ENCODE assay signal across 8 cellular contexts in genomic region chr13:45310341-45311138, GRCh38. TPM values are rescaled to one million over a fixed set of nuclear protein-coding genes. Genes with fewer than 3 reads are reported as not detected.
DNase-seq lines count a peak whose midpoint lies in the region; ATAC-seq and TF ChIP-seq lines count a peak whose summit lies in the region.

No MANE protein-coding gene starts in this region.

- no peak for TF ChIP-seq POLR2A in breast epithelium (IDR thresholded peaks at IDR 0.05)

- peaks cover 14% of the 10 kb centered on the region for H3K27me3 Mint-ChIP-seq in nephron (ENCODE audit: low read depth)

- H3K4me3 ChIP-seq in HL-60 (replicated peaks; ENCODE audit: insufficient read depth, low read length) = peak overlapping the region; percentile 42
- peak overlapping the region; percentile 40 to 70 (median 51) for H3K4me3 ChIP-seq in breast epithelium
- no peak overlapping the region for H3K4me3 ChIP-seq in HAP-1

- peak overlapping the region in 2 of 3 experiments; percentile 5 to 15 for H3K27ac Mint-ChIP-seq in nephron

- H3K9me3 ChIP-seq in breast epithelium = no peaks in the 10 kb centered on the region
- no peaks in the 10 kb centered on the region for H3K9me3 ChIP-seq in HAP-1

- H3K36me3 ChIP-seq in breast epithelium (no peaks in the 10 kb centered on the region), HAP-1 (replicated peaks) (no peaks in the 10 kb centered on the region)

- no peaks in the 10 kb centered on the region for H3K27me3 ChIP-seq in HL-60 (ENCODE audit: insufficient read depth, poor library complexity, severe bottlenecking)
- H3K27me3 ChIP-seq in breast epithelium = no peaks in the 10 kb centered on the region
- no peaks in the 10 kb centered on the region for H3K27me3 ChIP-seq in HAP-1 (ENCODE audit: low read depth)

- H3K36me3 Mint-ChIP-seq in nephron (ENCODE audit: low read depth) = no peaks in the 10 kb centered on the region

- in situ Hi-C loops in HAP-1 (cut with MboI; ENCODE audit: low sequenced_read_pairs) = no loop called here

- H3K4me1 ChIP-seq in breast epithelium (peaks cover 3 to 7% of the 10 kb centered on the region in 2 donors), HAP-1 (peaks cover 4% of the 10 kb centered on the region; the same call in 1 of the 2 replicates)

- no peak overlapping the region for H3K27ac ChIP-seq in HL-60 (replicated peaks)
- H3K27ac ChIP-seq in breast epithelium = no peak overlapping the region

- peak; percentile 87 for DNase-seq in DMS153 (lab: John Stamatoyannopoulos, UW)
- DNase-seq in HL-60 (ENCODE audit: low read depth in 1 of 2, low spot score in 1 of 2) = no peak
- no peak for DNase-seq in breast epithelium (ENCODE audit: low spot score in 2 of 2)
- DNase-seq in HAP-1 (ENCODE audit: low spot score in 2 of 2) = no peak
- no peak for DNase-seq in mucosa of gallbladder (ENCODE audit: low spot score)
- no peak for DNase-seq in NK-92 treated with Interleukin-12 subunit alpha and Interleukin-12 subunit beta, amount 100 ng/mL, for 24 hours (lab: John Stamatoyannopoulos, UW)

- peak overlapping the region; percentile 84 to 88 (median 84) for H3K4me3 Mint-ChIP-seq in nephron

- TF ChIP-seq CTCF in HL-60 (IDR thresholded peaks at IDR 0.05; ENCODE audit: insufficient read depth, low read length) (no peak), breast epithelium (IDR thresholded peaks at IDR 0.05) (no peak), nephron (IDR thresholded peaks at IDR 0.05; ENCODE audit: unreplicated experiment in 3 of 3) (no peak)

- H3K9me3 Mint-ChIP-seq in nephron = no peaks in the 10 kb centered on the region

- no peak for ATAC-seq in GM18498 (IDR thresholded peaks at IDR 0.05; ENCODE audit: unreplicated experiment)

- intact Hi-C loops in breast epithelium (cut with DNase I; ENCODE audit: low total_unique reads) = no loop called here

- H3K4me1 Mint-ChIP-seq in nephron = peaks cover 15% of the 10 kb centered on the region

RNA-seq across cellular contexts. Expression of gene TPT1, which starts 30.4 kb away (rescaled TPM):
- total RNA-seq in breast epithelium (1,000 to 10,000 TPM; 3,213 to 3,932 (median 3,461) TPM), mucosa of gallbladder (3,971 TPM)
